Comparison of ENCODE assay signal across 18 cellular contexts in the genomic region with DNA sequence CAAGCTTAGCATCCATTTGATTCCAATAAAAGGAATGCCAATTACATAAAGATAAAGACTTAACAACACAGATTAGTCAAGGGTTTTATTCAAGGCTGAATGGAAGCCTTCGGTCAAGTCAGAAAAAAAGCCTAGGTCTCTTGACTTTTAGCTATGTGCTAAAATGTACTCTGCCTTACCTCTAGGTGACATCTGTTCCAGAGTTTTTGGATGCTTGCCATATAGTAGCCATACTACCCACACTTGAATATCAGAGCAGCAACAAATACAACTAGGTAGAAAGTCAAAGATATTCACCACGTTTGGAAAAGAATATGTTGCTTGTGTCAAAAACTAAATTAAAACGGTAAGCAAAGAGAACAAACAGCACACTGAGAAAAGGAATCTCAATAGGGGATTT.
"Had no signal": no experiment of that assay in that cellular context is flagged by ENCODE, and none has a peak within 500 bp of the region (broad histone marks: within the 10 kb centered on the region; RNA-seq: fewer than 3 reads in every experiment).

No MANE protein-coding gene starts in this region.

- H3K4me1 ChIP-seq: esophagus squamous epithelium, left lung, suprapubic skin had no signal

- ATAC-seq: activated T-cell treated with anti-CD3 and anti-CD28 coated beads, Interleukin-2, amount 50 U/mL, for 4 hours; right cardiac atrium; WTC11 had no signal

- H3K9me3 ChIP-seq: esophagus squamous epithelium, suprapubic skin had no signal

- H3K36me3 ChIP-seq: brain microvascular endothelial cell, esophagus squamous epithelium, left lung, suprapubic skin had no signal

- DNase-seq: activated CD4-positive, alpha-beta memory T cell treated with anti-CD3 and anti-CD28 coated beads, Interleukin-2, amount 10 ng/mL, durations not matched to agents 7 days and 5 days; activated CD4-positive, alpha-beta T cell treated with anti-CD3 and anti-CD28 coated beads for 4 hours; activated effector memory CD4-positive, alpha-beta T cell treated with Interleukin-2 at 50 U/mL for 16 hours; activated T-cell treated with anti-CD3 and anti-CD28 coated beads, Interleukin-2, amount 50 U/mL, for 4 hours; anterior cingulate cortex; brain microvascular endothelial cell; cortex of kidney; effector CD4-positive, alpha-beta T cell; esophagus squamous epithelium; glutamatergic neuron; hypothalamus; kidney; left lung; occipital lobe; right cardiac atrium; small intestine had no signal

- H3K4me3 ChIP-seq: esophagus squamous epithelium, left lung, suprapubic skin had no signal

- H3K27ac ChIP-seq: brain microvascular endothelial cell, esophagus squamous epithelium, left lung, suprapubic skin had no signal

- H3K27me3 ChIP-seq: brain microvascular endothelial cell, esophagus squamous epithelium, left lung, suprapubic skin had no signal
